In genomic region chr2:63588385-63589147, GRCh38 we compare ENCODE assay signal across 8 cellular contexts. TPM values are rescaled to one million over a fixed set of nuclear protein-coding genes. Genes with fewer than 3 reads are reported as not detected.
DNase-seq lines count a peak whose midpoint lies in the region; ATAC-seq and TF ChIP-seq lines count a peak whose summit lies in the region.

TSS of gene MDH1 (plus strand) at chr2:63588963. CDS start at chr2:63589044, 81 bp downstream.
A gene with protein sequence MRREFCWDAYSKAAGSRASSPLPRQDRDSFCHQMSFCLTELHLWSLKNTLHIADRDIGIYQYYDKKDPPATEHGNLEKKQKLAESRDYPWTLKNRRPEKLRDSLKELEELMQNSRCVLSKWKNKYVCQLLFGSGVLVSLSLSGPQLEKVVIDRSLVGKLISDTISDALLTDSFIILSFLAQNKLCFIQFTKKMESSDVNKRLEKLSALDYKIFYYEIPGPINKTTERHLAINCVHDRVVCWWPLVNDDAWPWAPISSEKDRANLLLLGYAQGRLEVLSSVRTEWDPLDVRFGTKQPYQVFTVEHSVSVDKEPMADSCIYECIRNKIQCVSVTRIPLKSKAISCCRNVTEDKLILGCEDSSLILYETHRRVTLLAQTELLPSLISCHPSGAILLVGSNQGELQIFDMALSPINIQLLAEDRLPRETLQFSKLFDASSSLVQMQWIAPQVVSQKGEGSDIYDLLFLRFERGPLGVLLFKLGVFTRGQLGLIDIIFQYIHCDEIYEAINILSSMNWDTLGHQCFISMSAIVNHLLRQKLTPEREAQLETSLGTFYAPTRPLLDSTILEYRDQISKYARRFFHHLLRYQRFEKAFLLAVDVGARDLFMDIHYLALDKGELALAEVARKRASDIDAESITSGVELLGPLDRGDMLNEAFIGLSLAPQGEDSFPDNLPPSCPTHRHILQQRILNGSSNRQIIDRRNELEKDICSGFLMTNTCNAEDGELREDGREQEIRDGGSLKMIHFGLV (minus strand): TSS chr2:63588477. CDS start chr2:63588271, 206 bp downstream.

- intact Hi-C loops in heart left ventricle (cut with DNase I): loop anchor here in 4 of 10 donors (2.0 to 10.0 kb wide), 3 partner anchors 252 to 256 kb away; partner anchors contain the start of gene UGP2 (in 4 of the 4)

- peak within 1 kb of the TSS; percentile 57 for H2BK120ac ChIP-seq in trophoblast cell (ENCODE audit: insufficient read depth, low read length, poor library complexity)

- H3K9ac ChIP-seq in trophoblast cell (ENCODE audit: low read length): peak within 1 kb of the TSS; percentile 94

- H3K9me3 ChIP-seq in heart left ventricle (no peaks in the 10 kb centered on the region), trophoblast cell (ENCODE audit: insufficient read depth, low read depth, low read length) (no peaks in the 10 kb centered on the region), tibial nerve (no peaks in the 10 kb centered on the region)

- whole genome bisulfite sequencing in heart left ventricle, 4 donors: 0 to 1% (median 0%) methylated on average over 43 to 44 of the region's 44 CpGs
- no CpG with 5 or more reads among the region's 44 CpGs for WGBS in trophoblast cell (ENCODE audit: extremely low coverage, insufficient coverage, insufficient read length)
- WGBS in tibial nerve, 2 donors: 0 to 1% methylated on average over 43 to 44 of the region's 44 CpGs

- no peak within 1 kb of the TSS for H2AK5ac ChIP-seq in trophoblast cell (ENCODE audit: low read length)

- TF ChIP-seq CTCF in GM13976 (IDR thresholded peaks at IDR 0.05; ENCODE audit: borderline replicate concordance, control extremely low read depth, extremely low read depth, insufficient read depth, missing control alignments) (no peak), heart left ventricle (IDR thresholded peaks at IDR 0.05) (no peak), tibial nerve (IDR thresholded peaks at IDR 0.05) (peak in 1 of 5 experiments; percentile 20)

- H3K4me3 ChIP-seq in heart left ventricle (peak within 1 kb of the TSS; percentile 50 to 93 (median 82)), trophoblast cell (ENCODE audit: low read depth, low read length) (peak within 1 kb of the TSS; percentile 86), tibial nerve (peak within 1 kb of the TSS; percentile 66 to 80 (median 74))

- peak within 1 kb of the TSS; percentile 71 for H3K4ac ChIP-seq in trophoblast cell (ENCODE audit: low read depth, low read length)

- peak within 1 kb of the TSS; percentile 82 to 98 (median 94) for H3K27ac ChIP-seq in heart left ventricle
- H3K27ac ChIP-seq in trophoblast cell (ENCODE audit: low read depth, low read length): peak within 1 kb of the TSS; percentile 65
- H3K27ac ChIP-seq in tibial nerve: peak within 1 kb of the TSS; percentile 78 to 93 (median 92)

- H3K27me3 ChIP-seq in heart left ventricle: no peaks in the 10 kb centered on the region
- H3K27me3 ChIP-seq in trophoblast cell (ENCODE audit: insufficient read depth, low read length): peaks cover 2% of the 10 kb centered on the region
- H3K27me3 ChIP-seq in tibial nerve: no peaks in the 10 kb centered on the region

- peaks cover 0 to 49% (median 32%) of the 10 kb centered on the region in 12 donors for H3K4me1 ChIP-seq in heart left ventricle
- peaks cover 0 to 2% of the 10 kb centered on the region in 2 experiments for H3K4me1 ChIP-seq in trophoblast cell (ENCODE audit: control insufficient read depth in 1 of 2, insufficient read depth in 2 of 2, low read length in 2 of 2)
- H3K4me1 ChIP-seq in tibial nerve: peaks cover 0 to 44% (median 22%) of the 10 kb centered on the region in 4 donors

- peak within 1 kb of the TSS; percentile 94 for H3K4me2 ChIP-seq in trophoblast cell (ENCODE audit: low read length)

- in situ Hi-C loops in GM13976 (cut with MboI; ENCODE audit: low sequenced_read_pairs, unreplicated experiment): no loop called here

- H3K18ac ChIP-seq in trophoblast cell (ENCODE audit: low read length): peak within 1 kb of the TSS; percentile 83

- H3K79me2 ChIP-seq in trophoblast cell (ENCODE audit: control insufficient read depth, insufficient read depth, low read length, poor library complexity): peaks cover 7% of the 10 kb centered on the region

- peak within 1 kb of the TSS; percentile 65 for H2BK5ac ChIP-seq in trophoblast cell (ENCODE audit: low read depth, low read length, poor library complexity)

- H4K12ac ChIP-seq in trophoblast cell (ENCODE audit: low read depth, low read length): peak within 1 kb of the TSS; percentile 77

- H4K8ac ChIP-seq in trophoblast cell (ENCODE audit: low read depth, low read length): peak within 1 kb of the TSS; percentile 94

- no peak within 1 kb of the TSS for H3K23ac ChIP-seq in trophoblast cell (ENCODE audit: low read length)

- DNase-seq in GM13976 (ENCODE audit: low spot score) (peak; percentile 79), NCI-H1436 treated with DMSO at 0.1 percent for 48 hours (lab: John Stamatoyannopoulos, UW) (peak; percentile 96), T follicular helper cell (ENCODE audit: low read depth) (peak; percentile 94), amniotic epithelial cell (ENCODE audit: low read depth) (peak; percentile 100), heart left ventricle (peak; percentile 93 to 97 (median 95)), trophoblast cell (peak; percentile 99 to 100), tibial nerve (ENCODE audit: low spot score in 2 of 2) (peak; percentile 86 to 89)

- peak within 1 kb of the TSS; percentile 1 for H2BK12ac ChIP-seq in trophoblast cell (ENCODE audit: low read length)

- peaks cover 0 to 22% (median 10%) of the 10 kb centered on the region in 9 donors for H3K36me3 ChIP-seq in heart left ventricle
- peaks cover 0 to 2% of the 10 kb centered on the region in 2 experiments for H3K36me3 ChIP-seq in trophoblast cell (ENCODE audit: control insufficient read depth in 1 of 2, insufficient read depth in 2 of 2, low read length in 2 of 2)
- peaks cover 0 to 11% (median 0%) of the 10 kb centered on the region in 3 donors for H3K36me3 ChIP-seq in tibial nerve

- H2AFZ ChIP-seq in trophoblast cell (ENCODE audit: insufficient read depth, low read length, poor library complexity): peak within 1 kb of the TSS; percentile 97

- TF ChIP-seq POLR2A in heart left ventricle (IDR thresholded peaks at IDR 0.05): peak; percentile 75 to 87
- TF ChIP-seq POLR2A in tibial nerve (IDR thresholded peaks at IDR 0.05): peak; percentile 73 to 75

- peak; percentile 83 for ATAC-seq in HG02852 (IDR thresholded peaks at IDR 0.05; ENCODE audit: unreplicated experiment)
- peak; percentile 93 to 95 (median 93) for ATAC-seq in heart left ventricle

- H3K14ac ChIP-seq in trophoblast cell (ENCODE audit: low read length): peak within 1 kb of the TSS; percentile 71

- H4K91ac ChIP-seq in trophoblast cell (ENCODE audit: low read depth, low read length): peak within 1 kb of the TSS; percentile 52

- peaks cover 9% of the 10 kb centered on the region for H3K79me1 ChIP-seq in trophoblast cell (ENCODE audit: low read length)

- peak; percentile 64 to 96 for TF ChIP-seq EP300 in tibial nerve (IDR thresholded peaks at IDR 0.05)

RNA-seq across cellular contexts. Expression of gene MDH1, which starts in this region (rescaled TPM):
- total RNA-seq in heart left ventricle (1,000 to 10,000 TPM in 8 of 9 donors, 100 to 1,000 TPM in 1; 862 to 1,901 (median 1,395) TPM), tibial nerve (100 to 1,000 TPM; 100 to 148 (median 121) TPM)
- polyA plus RNA-seq in heart left ventricle: 1,000 to 10,000 TPM; 1,118 to 2,242 TPM
- 154 and 165 TPM in 2 replicates for polyA plus RNA-seq in trophoblast cell (2013)

RNA-seq across cellular contexts. Expression of the second gene that starts in this region (rescaled TPM):
- 10 to 100 TPM; 13.9 to 32.2 (median 16.6) TPM for total RNA-seq in heart left ventricle
- 1 to 10 TPM; 3.2 to 6.2 TPM for polyA plus RNA-seq in heart left ventricle
- polyA plus RNA-seq in trophoblast cell (2013): 3.1 TPM in 2 replicates
- total RNA-seq in tibial nerve: 10 to 100 TPM; 14.4 to 22.4 (median 20.4) TPM

Comparison
In these comparisons a context has a peak if more than half of its experiments do, and no peak if none do; other contexts are left out.
1. Peak in every context shown above with its lines: DNase-seq, ATAC-seq, H3K4me3 ChIP-seq and H3K27ac ChIP-seq.
2. RNA of gene MDH1 (total RNA-seq): 862 to 1,901 TPM in heart left ventricle; 100 to 148 TPM in tibial nerve; every median in the first group is over 4 times any median in the second.